Comparison of ENCODE assay signal across 1 cellular context in genomic region chr19:31892060-31892459, GRCh38.
TF ChIP-seq lines count a peak whose summit lies in the region.

No MANE protein-coding gene starts in this region.

TF ChIP-seq in WTC11, 78 proteins besides CTCF, POLR2A, EP300 and RAD21 (continued from another document):
- TF ChIP-seq HMGXB4 (CRISPR knock-in tag; IDR thresholded peaks at IDR 0.05) (no peak), ZNF512 (CRISPR knock-in tag; IDR thresholded peaks at IDR 0.05; ENCODE audit: borderline replicate concordance) (no peak), ATF6 (CRISPR knock-in tag; IDR thresholded peaks at IDR 0.05) (no peak)
TF ChIP-seq in WTC11: peak in this region for 0.
